ENCODE assay signal across 1 cellular context in the genomic region with DNA sequence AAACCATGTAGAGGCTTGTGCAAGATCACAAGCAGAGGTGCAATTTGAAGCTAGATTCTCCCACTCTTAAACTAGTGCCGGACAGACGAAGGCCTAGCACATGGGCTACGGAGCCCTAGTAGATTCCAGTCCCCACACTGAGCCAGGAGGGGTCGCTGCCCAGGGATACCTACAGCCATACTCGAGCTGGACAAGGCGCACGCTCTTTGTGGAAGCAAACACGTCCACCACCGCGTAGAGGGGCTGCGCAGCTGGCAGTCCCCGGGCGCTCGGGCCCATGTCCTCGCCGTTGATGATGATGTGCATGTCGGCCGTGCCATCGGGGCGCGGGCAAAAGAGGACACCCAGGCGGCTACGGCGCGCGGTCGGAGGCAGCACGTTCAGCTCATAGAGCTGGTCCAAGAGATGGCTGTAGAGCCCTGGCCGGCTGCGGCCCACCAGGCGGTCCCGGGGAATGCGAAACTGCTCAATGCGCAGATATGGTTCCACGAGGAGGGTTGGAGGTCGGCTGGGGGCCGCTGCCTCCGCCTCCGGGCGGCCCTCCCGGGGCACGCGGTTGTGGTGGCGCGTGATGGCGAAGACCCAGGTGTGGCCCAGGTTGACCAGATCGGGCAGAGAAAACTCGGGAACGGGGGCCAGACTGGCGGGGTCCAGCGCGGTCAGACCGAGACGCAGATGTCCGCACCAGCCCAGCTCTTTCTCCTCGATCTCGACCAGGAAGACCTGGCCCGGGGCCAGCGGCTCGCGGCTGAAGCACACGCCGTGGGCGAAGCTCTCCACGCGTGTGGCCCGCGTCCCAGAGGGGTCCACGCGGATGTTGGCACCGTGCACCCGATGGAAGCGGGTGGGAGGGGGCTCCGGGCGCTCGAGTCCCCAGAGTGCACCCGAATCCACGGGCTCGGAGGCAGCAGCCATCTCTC.
TF ChIP-seq lines count a peak whose summit lies in the region.

No MANE protein-coding gene starts in this region.

TF ChIP-seq in HepG2, 621 proteins besides CTCF, POLR2A, EP300 and RAD21 (continued from another document and continues in another):
- TF ChIP-seq TRIM24 (CRISPR knock-in tag; IDR thresholded peaks at IDR 0.05) (no peak), ZNF280D (CRISPR knock-in tag; IDR thresholded peaks at IDR 0.05) (peak; percentile 62; the same call in 1 of the 2 replicates), AFF4 (CRISPR knock-in tag; IDR thresholded peaks at IDR 0.05) (no peak; the same call in 1 of the 2 replicates), REXO4 (CRISPR knock-in tag; IDR thresholded peaks at IDR 0.05; ENCODE audit: borderline replicate concordance) (no peak), ZNF674 (CRISPR knock-in tag; IDR thresholded peaks at IDR 0.05; ENCODE audit: low read depth) (0 out of 2 replicates have a peak, but pooled peaks have one; percentile 60), ELF3 (CRISPR knock-in tag; IDR thresholded peaks at IDR 0.05) (peak; percentile 84), ZSCAN22 (CRISPR knock-in tag; IDR thresholded peaks at IDR 0.05) (no peak), TEAD3 (CRISPR knock-in tag; optimal IDR thresholded peaks at IDR 0.05; ENCODE audit: borderline replicate concordance) (peak; percentile 95), SIN3A (IDR thresholded peaks at IDR 0.05; ENCODE audit: borderline replicate concordance, low read depth, low read length) (0 out of 2 replicates have a peak, but pooled peaks have one; percentile 36), NFATC3 (CRISPR knock-in tag; IDR thresholded peaks at IDR 0.05) (peak; percentile 97), ZNF124 (CRISPR knock-in tag; IDR thresholded peaks at IDR 0.05) (peak; percentile 42; the same call in 1 of the 2 replicates), ZSCAN29 (CRISPR knock-in tag; conservative IDR thresholded peaks at IDR 0.05) (no peak), HCFC1 (IDR thresholded peaks at IDR 0.05; ENCODE audit: low read depth, low read length) (no peak), REPIN1 (CRISPR knock-in tag; IDR thresholded peaks at IDR 0.05; ENCODE audit: borderline replicate concordance, low read depth) (peak; percentile 92; the same call in 1 of the 2 replicates), PREB (CRISPR knock-in tag; IDR thresholded peaks at IDR 0.05) (peak; percentile 80; the same call in 1 of the 2 replicates), ZMYM3 (CRISPR knock-in tag; IDR thresholded peaks at IDR 0.05) (0 out of 2 replicates have a peak, but pooled peaks have one; percentile 47), TMF1 (CRISPR knock-in tag; IDR thresholded peaks at IDR 0.05; ENCODE audit: low read depth) (no peak), MAZ (IDR thresholded peaks at IDR 0.05; ENCODE audit: borderline replicate concordance, low read depth, low read length) (no peak), MAZ (CRISPR knock-in tag; IDR thresholded peaks at IDR 0.05; ENCODE audit: low read depth) (no peak), ATF7-NPFF (CRISPR knock-in tag; IDR thresholded peaks at IDR 0.05; ENCODE audit: low read depth) (no peak; the same call in 1 of the 2 replicates), HOXA7 (CRISPR knock-in tag; IDR thresholded peaks at IDR 0.05) (no peak), ZNF589 (CRISPR knock-in tag; conservative IDR thresholded peaks at IDR 0.05) (no peak; the same call in 1 of the 2 replicates), ZNF563 (CRISPR knock-in tag; IDR thresholded peaks at IDR 0.05) (no peak), ZNF772 (CRISPR knock-in tag; IDR thresholded peaks at IDR 0.05) (no peak), ZNF572 (CRISPR knock-in tag; IDR thresholded peaks at IDR 0.05) (peak; percentile 97), ELF4 (CRISPR knock-in tag; IDR thresholded peaks at IDR 0.05; ENCODE audit: borderline replicate concordance) (0 out of 2 replicates have a peak, but pooled peaks have one; percentile 7), MED13 (CRISPR knock-in tag; IDR thresholded peaks at IDR 0.05) (peak; percentile 5; the same call in 1 of the 2 replicates), ARNT2 (CRISPR knock-in tag; IDR thresholded peaks at IDR 0.05; ENCODE audit: low read depth) (no peak), NR2C2 (CRISPR knock-in tag; IDR thresholded peaks at IDR 0.05; ENCODE audit: borderline replicate concordance) (no peak), PRPF4 (IDR thresholded peaks at IDR 0.05; ENCODE audit: low read depth, low read length, poor library complexity, severe bottlenecking) (no peak), KDM2A (CRISPR knock-in tag; IDR thresholded peaks at IDR 0.05; ENCODE audit: borderline replicate concordance, low read depth) (peak; percentile 89)
- TF ChIP-seq, protein P1, sequence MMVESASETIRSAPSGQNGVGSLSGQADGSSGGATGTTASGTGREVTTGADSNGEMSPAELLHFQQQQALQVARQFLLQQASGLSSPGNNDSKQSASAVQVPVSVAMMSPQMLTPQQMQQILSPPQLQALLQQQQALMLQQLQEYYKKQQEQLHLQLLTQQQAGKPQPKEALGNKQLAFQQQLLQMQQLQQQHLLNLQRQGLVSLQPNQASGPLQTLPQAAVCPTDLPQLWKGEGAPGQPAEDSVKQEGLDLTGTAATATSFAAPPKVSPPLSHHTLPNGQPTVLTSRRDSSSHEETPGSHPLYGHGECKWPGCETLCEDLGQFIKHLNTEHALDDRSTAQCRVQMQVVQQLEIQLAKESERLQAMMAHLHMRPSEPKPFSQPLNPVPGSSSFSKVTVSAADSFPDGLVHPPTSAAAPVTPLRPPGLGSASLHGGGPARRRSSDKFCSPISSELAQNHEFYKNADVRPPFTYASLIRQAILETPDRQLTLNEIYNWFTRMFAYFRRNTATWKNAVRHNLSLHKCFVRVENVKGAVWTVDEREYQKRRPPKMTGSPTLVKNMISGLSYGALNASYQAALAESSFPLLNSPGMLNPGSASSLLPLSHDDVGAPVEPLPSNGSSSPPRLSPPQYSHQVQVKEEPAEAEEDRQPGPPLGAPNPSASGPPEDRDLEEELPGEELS (CRISPR knock-in tag; IDR thresholded peaks at IDR 0.05), result peak; percentile 30; the same call in 1 of the 2 replicates
- TF ChIP-seq, protein P2, sequence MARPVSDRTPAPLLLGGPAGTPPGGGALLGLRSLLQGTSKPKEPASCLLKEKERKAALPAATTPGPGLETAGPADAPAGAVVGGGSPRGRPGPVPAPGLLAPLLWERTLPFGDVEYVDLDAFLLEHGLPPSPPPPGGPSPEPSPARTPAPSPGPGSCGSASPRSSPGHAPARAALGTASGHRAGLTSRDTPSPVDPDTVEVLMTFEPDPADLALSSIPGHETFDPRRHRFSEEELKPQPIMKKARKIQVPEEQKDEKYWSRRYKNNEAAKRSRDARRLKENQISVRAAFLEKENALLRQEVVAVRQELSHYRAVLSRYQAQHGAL (CRISPR knock-in tag; IDR thresholded peaks at IDR 0.05; ENCODE audit: not compliant biosample characterization), result peak; percentile 78
- TF ChIP-seq, protein P3, sequence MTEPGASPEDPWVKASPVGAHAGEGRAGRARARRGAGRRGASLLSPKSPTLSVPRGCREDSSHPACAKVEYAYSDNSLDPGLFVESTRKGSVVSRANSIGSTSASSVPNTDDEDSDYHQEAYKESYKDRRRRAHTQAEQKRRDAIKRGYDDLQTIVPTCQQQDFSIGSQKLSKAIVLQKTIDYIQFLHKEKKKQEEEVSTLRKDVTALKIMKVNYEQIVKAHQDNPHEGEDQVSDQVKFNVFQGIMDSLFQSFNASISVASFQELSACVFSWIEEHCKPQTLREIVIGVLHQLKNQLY (CRISPR knock-in tag; IDR thresholded peaks at IDR 0.05), result peak; percentile 25; the same call in 1 of the 2 replicates
- TF ChIP-seq, protein P4, sequence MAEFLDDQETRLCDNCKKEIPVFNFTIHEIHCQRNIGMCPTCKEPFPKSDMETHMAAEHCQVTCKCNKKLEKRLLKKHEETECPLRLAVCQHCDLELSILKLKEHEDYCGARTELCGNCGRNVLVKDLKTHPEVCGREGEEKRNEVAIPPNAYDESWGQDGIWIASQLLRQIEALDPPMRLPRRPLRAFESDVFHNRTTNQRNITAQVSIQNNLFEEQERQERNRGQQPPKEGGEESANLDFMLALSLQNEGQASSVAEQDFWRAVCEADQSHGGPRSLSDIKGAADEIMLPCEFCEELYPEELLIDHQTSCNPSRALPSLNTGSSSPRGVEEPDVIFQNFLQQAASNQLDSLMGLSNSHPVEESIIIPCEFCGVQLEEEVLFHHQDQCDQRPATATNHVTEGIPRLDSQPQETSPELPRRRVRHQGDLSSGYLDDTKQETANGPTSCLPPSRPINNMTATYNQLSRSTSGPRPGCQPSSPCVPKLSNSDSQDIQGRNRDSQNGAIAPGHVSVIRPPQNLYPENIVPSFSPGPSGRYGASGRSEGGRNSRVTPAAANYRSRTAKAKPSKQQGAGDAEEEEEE (CRISPR knock-in tag; IDR thresholded peaks at IDR 0.05; ENCODE audit: borderline replicate concordance), result no peak; the same call in 1 of the 2 replicates
- TF ChIP-seq, protein P5, sequence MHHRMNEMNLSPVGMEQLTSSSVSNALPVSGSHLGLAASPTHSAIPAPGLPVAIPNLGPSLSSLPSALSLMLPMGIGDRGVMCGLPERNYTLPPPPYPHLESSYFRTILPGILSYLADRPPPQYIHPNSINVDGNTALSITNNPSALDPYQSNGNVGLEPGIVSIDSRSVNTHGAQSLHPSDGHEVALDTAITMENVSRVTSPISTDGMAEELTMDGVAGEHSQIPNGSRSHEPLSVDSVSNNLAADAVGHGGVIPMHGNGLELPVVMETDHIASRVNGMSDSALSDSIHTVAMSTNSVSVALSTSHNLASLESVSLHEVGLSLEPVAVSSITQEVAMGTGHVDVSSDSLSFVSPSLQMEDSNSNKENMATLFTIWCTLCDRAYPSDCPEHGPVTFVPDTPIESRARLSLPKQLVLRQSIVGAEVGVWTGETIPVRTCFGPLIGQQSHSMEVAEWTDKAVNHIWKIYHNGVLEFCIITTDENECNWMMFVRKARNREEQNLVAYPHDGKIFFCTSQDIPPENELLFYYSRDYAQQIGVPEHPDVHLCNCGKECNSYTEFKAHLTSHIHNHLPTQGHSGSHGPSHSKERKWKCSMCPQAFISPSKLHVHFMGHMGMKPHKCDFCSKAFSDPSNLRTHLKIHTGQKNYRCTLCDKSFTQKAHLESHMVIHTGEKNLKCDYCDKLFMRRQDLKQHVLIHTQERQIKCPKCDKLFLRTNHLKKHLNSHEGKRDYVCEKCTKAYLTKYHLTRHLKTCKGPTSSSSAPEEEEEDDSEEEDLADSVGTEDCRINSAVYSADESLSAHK (CRISPR knock-in tag; IDR thresholded peaks at IDR 0.05; ENCODE audit: borderline replicate concordance), result peak; percentile 40; the same call in 1 of the 2 replicates
